Comparison of ENCODE assay signal across 19 cellular contexts in genomic region chr4:168623011-168623410, GRCh38.
A peak's percentile ranks its signal among the peaks of the same experiment; 100 is the strongest.
DNase-seq lines count a peak whose midpoint lies in the region; ATAC-seq and TF ChIP-seq lines count a peak whose summit lies in the region.
"Had no signal": no experiment of that assay in that cellular context is flagged by ENCODE, and none has a peak within 500 bp of the region (broad histone marks: within the 10 kb centered on the region; RNA-seq: fewer than 3 reads in every experiment).

No MANE protein-coding gene starts in this region.

- H3F3A ChIP-seq in MM.1S (ENCODE audit: insufficient read depth, low read length): no peaks in the 10 kb centered on the region

- H3K4me1 ChIP-seq in left ventricle myocardium inferior (peaks cover 50% of the 10 kb centered on the region), MM.1S (ENCODE audit: low read length) (no peaks in the 10 kb centered on the region)
- H3K4me1 ChIP-seq: BE2C, Peyer's patch had no signal

- H3K27me3 ChIP-seq in left ventricle myocardium inferior (ENCODE audit: low read depth): no peaks in the 10 kb centered on the region
- no peaks in the 10 kb centered on the region for H3K27me3 ChIP-seq in MM.1S (replicated peaks; ENCODE audit: insufficient read depth, low read length)
- H3K27me3 ChIP-seq in WERI-Rb-1 (ENCODE audit: insufficient read depth, low read depth, severe bottlenecking): no peaks in the 10 kb centered on the region
- H3K27me3 ChIP-seq: BE2C, Peyer's patch had no signal

- no peaks in the 10 kb centered on the region for H3K9me2 ChIP-seq in MM.1S (replicated peaks; ENCODE audit: insufficient read depth, low read length)

- no peak overlapping the region for H3K9ac ChIP-seq in MM.1S (ENCODE audit: low read length)
- H3K9ac ChIP-seq: KMS-11 had no signal

- H3K36me3 Mint-ChIP-seq in chondrocyte (ENCODE audit: low read depth) (no peaks in the 10 kb centered on the region), osteocyte (ENCODE audit: unreplicated experiment) (no peaks in the 10 kb centered on the region)
- no peaks in the 10 kb centered on the region for H3K36me3 Mint-ChIP-seq in stimulated activated memory B cell treated with anti-CD40 and anti-IgM and Interleukin-4, amounts not matched to agents 10 μg/mL and 1 μg/mL and 100 μg/mL, for 72 hours

- DNase-seq in left ventricle myocardium inferior (no peak), Right ventricle myocardium inferior (ENCODE audit: missing footprints) (no peak), chondrocyte (ENCODE audit: low spot score) (no peak), osteocyte (ENCODE audit: extremely low spot score, unreplicated experiment) (no peak), DMS53 (lab: John Stamatoyannopoulos, UW) (no peak), MM.1S (no peak), WERI-Rb-1 (no peak)
- DNase-seq: BE2C, DMS79, GOT3, MV-4-11, NCI-H1105 treated with DMSO at 0.1 percent for 48 hours, NCI-H2029 treated with DMSO at 0.1 percent for 48 hours, NCI-H524 treated with DMSO at 0.1 percent for 48 hours, Peyer's patch had no signal

- no peaks in the 10 kb centered on the region for H3K27me3 Mint-ChIP-seq in chondrocyte (ENCODE audit: low read depth)
- no peaks in the 10 kb centered on the region for H3K27me3 Mint-ChIP-seq in osteocyte (ENCODE audit: unreplicated experiment)
- peaks cover 27% of the 10 kb centered on the region for H3K27me3 Mint-ChIP-seq in stimulated activated memory B cell treated with anti-CD40 and anti-IgM and Interleukin-4, amounts not matched to agents 10 μg/mL and 1 μg/mL and 100 μg/mL, for 72 hours

- H3K27ac Mint-ChIP-seq in chondrocyte (ENCODE audit: unreplicated experiment) (peak overlapping the region; percentile 95), osteocyte (ENCODE audit: unreplicated experiment) (peak overlapping the region; percentile 92)
- no peak overlapping the region for H3K27ac Mint-ChIP-seq in stimulated activated memory B cell treated with anti-CD40 and anti-IgM and Interleukin-4, amounts not matched to agents 10 μg/mL and 1 μg/mL and 100 μg/mL, for 72 hours

- no peaks in the 10 kb centered on the region for H3K9me3 ChIP-seq in left ventricle myocardium inferior (replicated peaks)
- H3K9me3 ChIP-seq in MM.1S (replicated peaks; ENCODE audit: insufficient read depth, low read length): no peaks in the 10 kb centered on the region
- H3K9me3 ChIP-seq in WERI-Rb-1 (ENCODE audit: severe bottlenecking): no peaks in the 10 kb centered on the region
- H3K9me3 ChIP-seq: BE2C, Peyer's patch had no signal

- no peaks in the 10 kb centered on the region for H3K79me2 ChIP-seq in MM.1S (ENCODE audit: low read length)

- ATAC-seq in Right ventricle myocardium inferior: no peak
- ATAC-seq in stimulated activated memory B cell treated with anti-CD40 and anti-IgM and Interleukin-4, amounts not matched to agents 10 μg/mL and 1 μg/mL and 100 μg/mL, for 72 hours: no peak
- ATAC-seq: HCT116 had no signal

- no peak overlapping the region for H3K4me3 Mint-ChIP-seq in chondrocyte (ENCODE audit: unreplicated experiment)
- no peak overlapping the region for H3K4me3 Mint-ChIP-seq in osteocyte (ENCODE audit: unreplicated experiment)
- H3K4me3 Mint-ChIP-seq in stimulated activated memory B cell treated with anti-CD40 and anti-IgM and Interleukin-4, amounts not matched to agents 10 μg/mL and 1 μg/mL and 100 μg/mL, for 72 hours: no peak overlapping the region

- intact Hi-C loops in left ventricle myocardium inferior (cut with micrococcal nuclease) (no loop called here), Right ventricle myocardium inferior (cut with DNase I) (no loop called here)

- H3K4me3 ChIP-seq in left ventricle myocardium inferior (no peak overlapping the region), MM.1S (ENCODE audit: low read length) (no peak overlapping the region), WERI-Rb-1 (ENCODE audit: low read depth, low read length) (no peak overlapping the region)
- H3K4me3 ChIP-seq: GM12878, Peyer's patch had no signal

- no peak for TF ChIP-seq CTCF in left ventricle myocardium inferior (IDR thresholded peaks at IDR 0.05; ENCODE audit: borderline replicate concordance)
- TF ChIP-seq CTCF in chondrocyte (IDR thresholded peaks at IDR 0.05): no peak
- TF ChIP-seq CTCF in osteocyte (IDR thresholded peaks at IDR 0.05): no peak
- no peak for TF ChIP-seq CTCF in MM.1S (IDR thresholded peaks at IDR 0.05; ENCODE audit: low read length)
- no peak for TF ChIP-seq CTCF in WERI-Rb-1 (IDR thresholded peaks at IDR 0.05; ENCODE audit: low read depth, low read length)

- H3K36me3 ChIP-seq in left ventricle myocardium inferior: no peaks in the 10 kb centered on the region
- no peaks in the 10 kb centered on the region for H3K36me3 ChIP-seq in MM.1S (replicated peaks; ENCODE audit: insufficient read depth, low read length)
- no peaks in the 10 kb centered on the region for H3K36me3 ChIP-seq in WERI-Rb-1
- H3K36me3 ChIP-seq: BE2C, Peyer's patch had no signal

- H3K4me1 Mint-ChIP-seq in chondrocyte (ENCODE audit: low read depth): peaks cover 70% of the 10 kb centered on the region
- H3K4me1 Mint-ChIP-seq in osteocyte (ENCODE audit: unreplicated experiment): peaks cover 53% of the 10 kb centered on the region
- no peaks in the 10 kb centered on the region for H3K4me1 Mint-ChIP-seq in stimulated activated memory B cell treated with anti-CD40 and anti-IgM and Interleukin-4, amounts not matched to agents 10 μg/mL and 1 μg/mL and 100 μg/mL, for 72 hours

- no peaks in the 10 kb centered on the region for H4K20me1 ChIP-seq in MM.1S (ENCODE audit: insufficient read depth, low read length)

- H3K9me3 Mint-ChIP-seq in chondrocyte (ENCODE audit: low read depth) (no peaks in the 10 kb centered on the region), osteocyte (ENCODE audit: unreplicated experiment) (no peaks in the 10 kb centered on the region)
- no peaks in the 10 kb centered on the region for H3K9me3 Mint-ChIP-seq in stimulated activated memory B cell treated with anti-CD40 and anti-IgM and Interleukin-4, amounts not matched to agents 10 μg/mL and 1 μg/mL and 100 μg/mL, for 72 hours

- no peak overlapping the region for H3K4me2 ChIP-seq in MM.1S (ENCODE audit: low read depth, low read length)
- H3K4me2 ChIP-seq: KMS-11 had no signal

- H2AFZ ChIP-seq in MM.1S (ENCODE audit: low read length): no peak overlapping the region

- H3K27ac ChIP-seq in left ventricle myocardium inferior (replicated peaks) (peak overlapping the region; percentile 11), MM.1S (ENCODE audit: low read length) (no peak overlapping the region), WERI-Rb-1 (no peak overlapping the region)
- H3K27ac ChIP-seq: KMS-11, Peyer's patch had no signal
